In genomic region chr15:51952805-51953204, GRCh38 we compare ENCODE assay signal across 28 cellular contexts.
"Had no signal": no experiment of that assay in that cellular context is flagged by ENCODE, and none has a peak within 500 bp of the region (broad histone marks: within the 10 kb centered on the region; RNA-seq: fewer than 3 reads in every experiment).

No MANE protein-coding gene starts in this region.

- ATAC-seq: naive thymus-derived CD8-positive, alpha-beta T cell; natural killer cell treated with Interleukin-12 subunit alpha and Interleukin-12 subunit beta and Interleukin-15 and Interleukin-18, amount 100 ng/mL, for 72 hours; pancreas; right cardiac atrium; sciatic nerve; stimulated activated memory B cell treated with anti-CD40 and anti-IgM and Interleukin-4, amounts not matched to agents 10 μg/mL and 1 μg/mL and 100 μg/mL, for 72 hours; stimulated activated naive CD8-positive, alpha-beta T cell treated with anti-CD3 and anti-CD28 coated beads, Interleukin-15, amount 100 ng/mL, for 72 hours; stimulated activated naive CD8-positive, alpha-beta T cell treated with anti-CD3 and anti-CD28 coated beads, Interleukin-15, Interleukin-2, amounts not matched to agents 100 U/mL and 50 U/mL, for 24 hours; upper lobe of right lung had no signal

- DNase-seq: naive thymus-derived CD8-positive, alpha-beta T cell; nephron progenitor cell; nucleus accumbens; pancreas; right cardiac atrium; spleen; stimulated activated CD4-positive, alpha-beta T cell treated with anti-CD3 and anti-CD28 coated beads, Interleukin-12 subunit alpha, Interleukin-12 subunit beta, amount 100 ng/mL, for 4 hours; stimulated activated CD4-positive, alpha-beta T cell treated with anti-CD3 and anti-CD28 coated beads, Interleukin-1b, Interleukin-23, amount 100 ng/mL, for 48 hours; stimulated activated CD4-positive, alpha-beta T cell treated with anti-CD3 and anti-CD28 coated beads, Interleukin-4, amount 100 ng/mL, for 1 hour; stimulated activated CD4-positive, alpha-beta T cell treated with anti-CD3 and anti-CD28 coated beads, Interleukin-4, amount 100 ng/mL, for 4 hours; stimulated activated CD8-positive, alpha-beta memory T cell treated with anti-CD3 and anti-CD28 coated beads, Interleukin-4, amount 100 ng/mL, for 48 hours; stimulated activated naive CD4-positive, alpha-beta T cell; stimulated activated naive CD8-positive, alpha-beta T cell treated with anti-CD3 and anti-CD28 coated beads, Interleukin-15, amount 100 ng/mL, for 72 hours; stimulated activated naive CD8-positive, alpha-beta T cell treated with anti-CD3 and anti-CD28 coated beads, Interleukin-15, Interleukin-2, amounts not matched to agents 100 U/mL and 50 U/mL, for 24 hours; substantia nigra; testis; tibial artery; transverse colon; upper lobe of right lung; uterus had no signal

- H3K27me3 ChIP-seq: neutrophil, pancreas, spleen, suprapubic skin, testis, tibial artery, transverse colon, upper lobe of right lung, uterus had no signal

- H3K4me1 ChIP-seq: pancreas, prostate gland, spleen, suprapubic skin, testis, tibial artery, transverse colon, upper lobe of right lung, uterus had no signal

- FAIRE-seq: pancreas had no signal

- H3K4me3 ChIP-seq: pancreas, prostate gland, skin epidermis, smooth muscle cell, spleen, suprapubic skin, testis, tibial artery, transverse colon, upper lobe of right lung, uterus had no signal

- H3K36me3 ChIP-seq: uterus had no signal

- H3K27ac ChIP-seq: neutrophil, pancreas, prostate gland, skin epidermis, spleen, suprapubic skin, testis, tibial artery, transverse colon, upper lobe of right lung, uterus had no signal

- H3K4me2 ChIP-seq: smooth muscle cell had no signal

- H3K9me3 ChIP-seq: neutrophil, pancreas, prostate gland, spleen, suprapubic skin, testis, tibial artery, transverse colon, upper lobe of right lung, uterus had no signal
